In the genomic region with DNA sequence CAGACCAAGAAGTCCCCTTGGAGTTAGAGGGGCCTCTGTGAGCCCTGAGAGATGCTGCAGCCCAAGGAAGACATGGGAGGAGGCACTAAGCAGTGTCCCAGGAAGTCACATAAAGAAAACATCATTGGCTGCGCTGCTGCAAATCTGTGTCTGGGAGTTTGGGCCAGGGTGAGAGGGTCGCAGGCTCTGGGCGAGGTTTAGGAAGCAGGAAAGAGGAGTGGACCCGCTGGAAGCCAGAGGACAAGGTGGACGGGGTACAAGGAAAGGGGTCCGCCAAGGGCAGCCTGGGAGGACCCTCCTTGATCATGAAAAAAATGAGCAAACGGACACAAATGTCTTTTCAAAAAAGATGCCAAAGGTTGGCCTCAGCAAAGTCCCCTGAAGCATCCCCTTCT, we compare ENCODE assay signal across 11 cellular contexts. TPM values are rescaled to one million over a fixed set of nuclear protein-coding genes. Genes with fewer than 3 reads are reported as not detected.
DNase-seq lines count a peak whose midpoint lies in the region; ATAC-seq and TF ChIP-seq lines count a peak whose summit lies in the region.
"Had no signal": no experiment of that assay in that cellular context is flagged by ENCODE, and none has a peak within 500 bp of the region (broad histone marks: within the 10 kb centered on the region; RNA-seq: fewer than 3 reads in every experiment).

No MANE protein-coding gene starts in this region.

- H3K9me3 Mint-ChIP-seq in activated naive CD8-positive, alpha-beta T cell treated with anti-CD3 and anti-CD28 coated beads, Interleukin-2, amount 10 ng/mL, durations not matched to agents 7 days and 5 days = peaks cover 4% of the 10 kb centered on the region
- peaks cover 4% of the 10 kb centered on the region for H3K9me3 Mint-ChIP-seq in mesothelial cell of epicardium

- no peak overlapping the region for H3K4me2 ChIP-seq in GM23248 (ENCODE audit: unreplicated experiment)

- no peaks in the 10 kb centered on the region for H3K9me3 ChIP-seq in left ventricle myocardium inferior (replicated peaks)
- H3K9me3 ChIP-seq in vagina = no peaks in the 10 kb centered on the region
- no peaks in the 10 kb centered on the region for H3K9me3 ChIP-seq in GM23248 (ENCODE audit: low read depth)
- H3K9me3 ChIP-seq: Caco-2, pancreas had no signal

- H3K36me3 Mint-ChIP-seq in activated naive CD8-positive, alpha-beta T cell treated with anti-CD3 and anti-CD28 coated beads, Interleukin-2, amount 10 ng/mL, durations not matched to agents 7 days and 5 days = peaks cover 15% of the 10 kb centered on the region
- no peaks in the 10 kb centered on the region for H3K36me3 Mint-ChIP-seq in mesothelial cell of epicardium

- H3F3A ChIP-seq in GM23248 (ENCODE audit: insufficient read depth) = peaks cover 8% of the 10 kb centered on the region; the same call in 1 of the 2 replicates

- WGBS in GM23248 (ENCODE audit: low coverage in 1 of 2, low lambda C conversion rate in 2 of 2, missing lambda C conversion rate in 2 of 2), 2 experiments = 93 to 100% methylated on average over 7 of the region's 7 CpGs

- H2AFZ ChIP-seq in GM23248 = no peak overlapping the region

- intact Hi-C loops in left ventricle myocardium inferior (cut with micrococcal nuclease) (no loop called here), left cardiac atrium (cut with DNase I) (loop anchor here in 1 of 2 donors (10.0 kb wide), 1 partner anchor 48 kb away; a partner anchor contains a TSS), vagina (cut with DNase I) (loop anchor here (5.0 kb wide), 1 partner anchor 945 kb away; no protein-coding TSS in a partner anchor)

- peak overlapping the region; percentile 90 for H3K4me3 Mint-ChIP-seq in activated naive CD8-positive, alpha-beta T cell treated with anti-CD3 and anti-CD28 coated beads, Interleukin-2, amount 10 ng/mL, durations not matched to agents 7 days and 5 days
- no peak overlapping the region for H3K4me3 Mint-ChIP-seq in mesothelial cell of epicardium

- no peak overlapping the region for H3K9ac ChIP-seq in GM23248

- no peaks in the 10 kb centered on the region for H3K27me3 Mint-ChIP-seq in activated naive CD8-positive, alpha-beta T cell treated with anti-CD3 and anti-CD28 coated beads, Interleukin-2, amount 10 ng/mL, durations not matched to agents 7 days and 5 days
- no peaks in the 10 kb centered on the region for H3K27me3 Mint-ChIP-seq in mesothelial cell of epicardium (ENCODE audit: low read depth)

- POLR2A ChIA-PET in activated naive CD8-positive, alpha-beta T cell treated with anti-CD3 and anti-CD28 coated beads, Interleukin-2, amount 10 ng/mL, durations not matched to agents 7 days and 5 days (lab: Charles Lee) = interaction anchor here (1.4 to 3.6 kb wide), 13 partner anchors 9 to 132 kb away, joined by 3 to 39 read pairs (median 16); a partner anchor contains a TSS

- H3K27me3 ChIP-seq in left ventricle myocardium inferior (ENCODE audit: low read depth) = no peaks in the 10 kb centered on the region
- H3K27me3 ChIP-seq in vagina = no peaks in the 10 kb centered on the region
- no peaks in the 10 kb centered on the region for H3K27me3 ChIP-seq in GM23248 (replicated peaks; ENCODE audit: insufficient read depth)
- H3K27me3 ChIP-seq: hepatocyte, pancreas had no signal

- no peaks in the 10 kb centered on the region for H3K9me2 ChIP-seq in GM23248 (ENCODE audit: insufficient read depth)

- in situ Hi-C loops in GM23248 (cut with MboI) = no loop called here

- DNase-seq in left ventricle myocardium inferior (no peak), left cardiac atrium (no peak), mesothelial cell of epicardium (ENCODE audit: low spot score in 2 of 2, unreplicated experiment in 2 of 2) (no peak), vagina (ENCODE audit: extremely low spot score in 2 of 2) (no peak), iPS-NIHi7 (ENCODE audit: extremely low spot score) (no peak), GM23248 (no peak), GM20000 (ENCODE audit: low spot score) (no peak)
- DNase-seq in activated naive CD8-positive, alpha-beta T cell treated with anti-CD3 and anti-CD28 coated beads, Interleukin-2, amount 10 ng/mL, durations not matched to agents 7 days and 5 days = no peak
- DNase-seq: Caco-2, pancreas had no signal

- no peaks in the 10 kb centered on the region for H4K20me1 ChIP-seq in GM23248 (ENCODE audit: insufficient read depth)

- no peak for TF ChIP-seq CTCF in left ventricle myocardium inferior (IDR thresholded peaks at IDR 0.05; ENCODE audit: borderline replicate concordance)
- TF ChIP-seq CTCF in mesothelial cell of epicardium (IDR thresholded peaks at IDR 0.05; ENCODE audit: unreplicated experiment) = no peak
- no peak for TF ChIP-seq CTCF in vagina (IDR thresholded peaks at IDR 0.05)
- no peak for TF ChIP-seq CTCF in GM20000 (IDR thresholded peaks at IDR 0.05; ENCODE audit: extremely low read depth, missing control alignments)

- TF ChIP-seq POLR2A in vagina (IDR thresholded peaks at IDR 0.05) = no peak

- H3K27ac ChIP-seq in left ventricle myocardium inferior (replicated peaks) (peak overlapping the region; percentile 82), vagina (peak overlapping the region; percentile 62), GM23248 (no peak overlapping the region)

- H3K4me3 ChIP-seq in left ventricle myocardium inferior (no peak overlapping the region), vagina (no peak overlapping the region), GM23248 (no peak overlapping the region)
- H3K4me3 ChIP-seq: hepatocyte, pancreas had no signal

- peak overlapping the region; percentile 100 for H3K27ac Mint-ChIP-seq in activated naive CD8-positive, alpha-beta T cell treated with anti-CD3 and anti-CD28 coated beads, Interleukin-2, amount 10 ng/mL, durations not matched to agents 7 days and 5 days
- H3K27ac Mint-ChIP-seq in mesothelial cell of epicardium = peak overlapping the region; percentile 100

- H3K36me3 ChIP-seq in left ventricle myocardium inferior (no peaks in the 10 kb centered on the region), vagina (no peaks in the 10 kb centered on the region), GM23248 (ENCODE audit: low read depth) (no peaks in the 10 kb centered on the region)
- H3K36me3 ChIP-seq: pancreas had no signal

- no peaks in the 10 kb centered on the region for H3K79me2 ChIP-seq in GM23248 (ENCODE audit: insufficient read depth)
- H3K79me2 ChIP-seq: hepatocyte had no signal

- H3K4me1 ChIP-seq in left ventricle myocardium inferior = peaks cover 45% of the 10 kb centered on the region
- H3K4me1 ChIP-seq in vagina = peaks cover 48% of the 10 kb centered on the region
- 0 out of 2 replicates have a peak, but pooled peaks cover 5% of the 10 kb centered on the region for H3K4me1 ChIP-seq in GM23248 (ENCODE audit: insufficient read depth)

- H3K4me1 Mint-ChIP-seq in activated naive CD8-positive, alpha-beta T cell treated with anti-CD3 and anti-CD28 coated beads, Interleukin-2, amount 10 ng/mL, durations not matched to agents 7 days and 5 days = peaks cover 83% of the 10 kb centered on the region
- H3K4me1 Mint-ChIP-seq in mesothelial cell of epicardium = peaks cover 62% of the 10 kb centered on the region

- ATAC-seq in left cardiac atrium = no peak
- no peak for ATAC-seq in activated naive CD8-positive, alpha-beta T cell treated with anti-CD3 and anti-CD28 coated beads, Interleukin-2, amount 10 ng/mL, durations not matched to agents 7 days and 5 days (ENCODE audit: low read depth)

RNA-seq across cellular contexts. Expression of a gene that starts 15.5 kb away (rescaled TPM):
- total RNA-seq in left ventricle myocardium inferior (23.4 TPM), left cardiac atrium (10 to 100 TPM; 27.5 to 39.2 TPM), mesothelial cell of epicardium (18.5 to 20.3 TPM (median 19.5 TPM) in 3 replicates), vagina (38.1 TPM)
- 10 to 100 TPM; 58.6 to 59.8 TPM for total RNA-seq in activated naive CD8-positive, alpha-beta T cell treated with anti-CD3 and anti-CD28 coated beads, Interleukin-2, amount 10 ng/mL, durations not matched to agents 7 days and 5 days
- total RNA-seq in GM23248 (2014; rRNA removed; shearing (Covaris generic)) = 13.8 and 28.3 TPM in 2 replicates
- 32.5 and 32.8 TPM in 2 replicates for polyA plus RNA-seq in GM23248 (2016; fragmentation: Nextera tagmentation; extraction: Ambion mirVana)

RNA-seq across cellular contexts. Expression of a gene that starts 45.9 kb away (rescaled TPM):
- total RNA-seq in left ventricle myocardium inferior = 3.5 TPM
- total RNA-seq in left cardiac atrium = 10 to 100 TPM in 1 of 2 donors, 1 to 10 TPM in 1; 3.8 to 14.4 TPM
- total RNA-seq in activated naive CD8-positive, alpha-beta T cell treated with anti-CD3 and anti-CD28 coated beads, Interleukin-2, amount 10 ng/mL, durations not matched to agents 7 days and 5 days = 10 to 100 TPM; 56.4 to 56.8 TPM
- 28.2 to 30.9 TPM (median 30.6 TPM) in 3 replicates for total RNA-seq in mesothelial cell of epicardium
- 6.9 TPM for total RNA-seq in vagina
- 1.1 and 2.4 TPM in 2 replicates for total RNA-seq in GM23248 (2014; rRNA removed; shearing (Covaris generic))
- 0.91 and 1.1 TPM in 2 replicates for polyA plus RNA-seq in GM23248 (2016; fragmentation: Nextera tagmentation; extraction: Ambion mirVana)
